3 cellular contexts compared by ENCODE assay signal in genomic region chr15:77692614-77693013, GRCh38.
TF ChIP-seq lines count a peak whose summit lies in the region.

No MANE protein-coding gene starts in this region.

TF ChIP-seq in HEK293, 187 proteins besides CTCF, POLR2A, EP300 and RAD21:
- TF ChIP-seq ZNF549 (tag by site-specific recombination; IDR thresholded peaks at IDR 0.05), result no peak
- TF ChIP-seq ZSCAN4 (tag by site-specific recombination; IDR thresholded peaks at IDR 0.05), result 0 out of 2 replicates have a peak, but pooled peaks have one; percentile 62
- TF ChIP-seq SCRT2 (tag by site-specific recombination; IDR thresholded peaks at IDR 0.05), result peak; percentile 58; the same call in 1 of the 2 replicates
- TF ChIP-seq ZNF16 (tag by site-specific recombination; IDR thresholded peaks at IDR 0.05; ENCODE audit: low read depth), result no peak

TF ChIP-seq in WTC11, 78 proteins besides CTCF, POLR2A, EP300 and RAD21:
- TF ChIP-seq ZNF416 (CRISPR knock-in tag; IDR thresholded peaks at IDR 0.05), result no peak
- no peak for TF ChIP-seq USF2 (CRISPR knock-in tag; IDR thresholded peaks at IDR 0.05)
- TF ChIP-seq ZMAT4 (CRISPR knock-in tag; IDR thresholded peaks at IDR 0.05), result no peak
- no peak for TF ChIP-seq GABPB1 (CRISPR knock-in tag; IDR thresholded peaks at IDR 0.05)
- no peak for TF ChIP-seq GTF2I (CRISPR knock-in tag; conservative IDR thresholded peaks at IDR 0.05)
- TF ChIP-seq SOX15 (CRISPR knock-in tag; IDR thresholded peaks at IDR 0.05), result no peak
- TF ChIP-seq AFF4 (CRISPR knock-in tag; IDR thresholded peaks at IDR 0.05; ENCODE audit: borderline replicate concordance), result no peak
- TF ChIP-seq NFATC4 (CRISPR knock-in tag; IDR thresholded peaks at IDR 0.05), result no peak
- no peak for TF ChIP-seq ELF4 (CRISPR knock-in tag; IDR thresholded peaks at IDR 0.05; ENCODE audit: low read depth)
- no peak for TF ChIP-seq ZNF425 (CRISPR knock-in tag; conservative IDR thresholded peaks at IDR 0.05)

TF ChIP-seq in H1, 55 proteins besides CTCF, POLR2A, EP300 and RAD21:
- no peak for TF ChIP-seq BACH1 (IDR thresholded peaks at IDR 0.05; ENCODE audit: low read length)
